Comparison of ENCODE assay signal across 15 cellular contexts in the genomic region with DNA sequence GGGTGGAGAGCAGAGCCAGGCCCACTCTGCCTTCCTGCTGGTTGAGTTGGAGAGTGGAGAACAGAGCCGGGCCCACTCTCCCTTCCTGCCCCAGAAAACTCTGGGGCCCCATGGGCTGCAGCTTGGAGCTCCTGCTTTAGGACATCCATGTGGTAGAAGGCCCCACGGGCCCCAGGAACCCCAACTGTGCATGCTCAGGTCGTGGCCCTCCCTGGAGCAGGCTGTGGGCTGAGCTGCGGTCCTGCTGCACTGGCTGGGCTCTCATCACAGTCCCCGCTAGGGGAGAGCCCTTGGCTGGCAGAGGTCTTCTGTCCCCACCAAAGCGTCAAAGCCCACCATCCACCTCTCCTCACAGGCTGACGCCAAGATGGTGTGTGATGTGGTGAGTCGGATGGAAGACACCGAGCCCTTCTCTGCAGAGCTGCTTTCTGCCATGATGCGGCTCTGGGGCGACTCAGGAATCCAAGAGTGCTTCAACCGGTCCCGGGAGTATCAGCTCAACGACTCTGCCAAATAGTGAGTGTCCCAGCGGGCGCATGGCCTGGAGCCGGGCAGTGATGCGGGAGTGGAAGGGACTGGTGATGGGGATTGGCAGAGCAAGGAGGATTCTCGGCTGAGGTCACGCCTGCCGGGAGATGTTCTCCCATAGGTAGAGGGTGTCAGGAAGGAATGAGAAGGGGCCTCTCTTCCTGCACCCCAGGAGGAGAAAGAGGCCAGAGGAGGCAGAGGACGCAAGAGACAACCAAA.
DNase-seq lines count a peak whose midpoint lies in the region; ATAC-seq and TF ChIP-seq lines count a peak whose summit lies in the region.
"Had no signal": no experiment of that assay in that cellular context is flagged by ENCODE, and none has a peak within 500 bp of the region (broad histone marks: within the 10 kb centered on the region; RNA-seq: fewer than 3 reads in every experiment).

No MANE protein-coding gene starts in this region.

- no peak for TF ChIP-seq CTCF in nephron progenitor cell (IDR thresholded peaks at IDR 0.05)
- no peak for TF ChIP-seq CTCF in GM13976 (IDR thresholded peaks at IDR 0.05; ENCODE audit: borderline replicate concordance, control extremely low read depth, extremely low read depth, insufficient read depth, missing control alignments)

- in situ Hi-C loops in GM13976 (cut with MboI; ENCODE audit: low sequenced_read_pairs, unreplicated experiment): no loop called here

- H3K27ac Mint-ChIP-seq in nephron progenitor cell: peak overlapping the region; percentile 50
- H3K27ac Mint-ChIP-seq: CD8-positive, alpha-beta memory T cell had no signal

- no peak overlapping the region for H3K4me3 ChIP-seq in right cardiac atrium (ENCODE audit: low read length)
- H3K4me3 ChIP-seq: BLaER1, HAP-1 had no signal

- no peaks in the 10 kb centered on the region for H3K9me3 ChIP-seq in right cardiac atrium (ENCODE audit: control insufficient read depth, low read length)
- H3K9me3 ChIP-seq: BLaER1, Caco-2, HAP-1 had no signal

- no peaks in the 10 kb centered on the region for H3K36me3 Mint-ChIP-seq in nephron progenitor cell (ENCODE audit: low read depth)
- H3K36me3 Mint-ChIP-seq: CD8-positive, alpha-beta memory T cell had no signal

- H3K4me1 ChIP-seq in right cardiac atrium (ENCODE audit: control insufficient read depth, insufficient read depth, low read length): peaks cover 2% of the 10 kb centered on the region
- H3K4me1 ChIP-seq: Caco-2, HAP-1 had no signal

- peaks cover 27% of the 10 kb centered on the region for H3K27me3 Mint-ChIP-seq in nephron progenitor cell (ENCODE audit: low read depth, poor library complexity)
- H3K27me3 Mint-ChIP-seq: CD8-positive, alpha-beta memory T cell had no signal

- H3K4me3 Mint-ChIP-seq in nephron progenitor cell: no peak overlapping the region
- H3K4me3 Mint-ChIP-seq: CD8-positive, alpha-beta memory T cell had no signal

- peak in 2 of 3 donors; percentile 36 to 47 for DNase-seq in right cardiac atrium
- no peak for DNase-seq in cardiac septum (ENCODE audit: low spot score)
- no peak for DNase-seq in caudate nucleus (lab: John Stamatoyannopoulos, UW)
- no peak for DNase-seq in nephron progenitor cell
- DNase-seq in NOMO-1 (lab: John Stamatoyannopoulos, UW; ENCODE audit: unreplicated experiment in 2 of 2): no peak
- no peak for DNase-seq in Kasumi-1 (lab: John Stamatoyannopoulos, UW)
- DNase-seq in GM13976 (ENCODE audit: low spot score): no peak
- DNase-seq: 8988T; AML-193; Caco-2; CD8-positive, alpha-beta memory T cell; DND-41; GDM1 had no signal

- H3K9me3 Mint-ChIP-seq in nephron progenitor cell: no peaks in the 10 kb centered on the region
- H3K9me3 Mint-ChIP-seq: CD8-positive, alpha-beta memory T cell had no signal

- ATAC-seq in right cardiac atrium: no peak

- 90% methylated on average over 22 of the region's 22 CpGs for WGBS in right cardiac atrium

- no peaks in the 10 kb centered on the region for H3K27me3 ChIP-seq in right cardiac atrium (ENCODE audit: control insufficient read depth, insufficient read depth)
- H3K27me3 ChIP-seq: BLaER1 had no signal

- H3K27ac ChIP-seq in right cardiac atrium (ENCODE audit: low read length) (no peak overlapping the region), caudate nucleus (ENCODE audit: low read depth, low read length) (peak overlapping the region; percentile 84)
- H3K27ac ChIP-seq: BLaER1 had no signal

- intact Hi-C loops in right cardiac atrium (cut with DNase I): loop anchor here in 2 of 4 donors (10.0 kb wide), 1 partner anchor 284 kb away; no protein-coding TSS in a partner anchor
- intact Hi-C loops in cardiac septum (cut with DNase I): no loop called here

- H3K4me1 Mint-ChIP-seq in nephron progenitor cell: peaks cover 32% of the 10 kb centered on the region

Comparison
In these comparisons a context has a peak if more than half of its experiments do, and no peak if none do; other contexts are left out.
1. DNase-seq: peak in right cardiac atrium (2 of 3); none in cardiac septum (single experiment), caudate nucleus (0 of 61), nephron progenitor cell (single experiment), NOMO-1 (0 of 2), Kasumi-1 (0 of 2) and GM13976 (single experiment).